ENCODE assay signal across 2 cellular contexts in the genomic region with DNA sequence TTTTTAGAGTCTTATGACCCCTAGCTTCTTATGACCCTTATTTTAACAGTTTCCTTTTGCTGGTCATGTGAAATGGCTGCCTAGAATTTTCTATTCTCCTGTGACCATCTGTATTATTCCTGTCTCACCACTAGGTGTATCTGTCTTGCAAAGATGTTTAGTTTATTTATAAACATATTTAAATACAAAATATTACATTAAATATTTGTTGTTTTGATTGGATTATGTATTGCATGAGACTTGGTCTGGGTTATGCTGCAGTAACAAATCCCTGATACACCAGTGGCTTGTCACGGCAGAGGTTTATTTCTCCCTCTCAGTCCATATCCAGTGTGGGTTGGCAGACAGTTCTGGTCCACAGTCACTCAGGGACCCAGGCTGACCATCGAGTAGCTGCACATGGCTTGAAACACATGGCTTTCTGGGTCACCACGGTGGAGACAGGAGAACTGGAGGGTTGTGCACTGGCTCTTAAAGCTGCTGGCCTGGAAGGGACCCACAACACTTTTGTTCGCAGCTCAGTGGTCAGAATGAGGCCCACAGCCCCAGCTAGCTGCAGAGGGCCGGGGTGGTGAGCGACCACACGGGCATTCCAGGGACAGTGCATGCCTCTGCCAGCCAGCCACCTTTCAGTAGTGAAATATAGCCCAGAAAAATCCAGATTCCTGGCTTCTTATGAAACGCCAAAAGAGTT.
TF ChIP-seq lines count a peak whose summit lies in the region.

No MANE protein-coding gene starts in this region.

TF ChIP-seq in IMR-90, 13 proteins besides CTCF, POLR2A, EP300 and RAD21:
- TF ChIP-seq BHLHE40 (IDR thresholded peaks at IDR 0.05; ENCODE audit: low read depth, low read length), result no peak
- no peak for TF ChIP-seq CHD1 (IDR thresholded peaks at IDR 0.05; ENCODE audit: low read depth, low read length)
- no peak for TF ChIP-seq SMC3 (IDR thresholded peaks at IDR 0.05; ENCODE audit: low read depth, low read length)
- TF ChIP-seq, protein P1, sequence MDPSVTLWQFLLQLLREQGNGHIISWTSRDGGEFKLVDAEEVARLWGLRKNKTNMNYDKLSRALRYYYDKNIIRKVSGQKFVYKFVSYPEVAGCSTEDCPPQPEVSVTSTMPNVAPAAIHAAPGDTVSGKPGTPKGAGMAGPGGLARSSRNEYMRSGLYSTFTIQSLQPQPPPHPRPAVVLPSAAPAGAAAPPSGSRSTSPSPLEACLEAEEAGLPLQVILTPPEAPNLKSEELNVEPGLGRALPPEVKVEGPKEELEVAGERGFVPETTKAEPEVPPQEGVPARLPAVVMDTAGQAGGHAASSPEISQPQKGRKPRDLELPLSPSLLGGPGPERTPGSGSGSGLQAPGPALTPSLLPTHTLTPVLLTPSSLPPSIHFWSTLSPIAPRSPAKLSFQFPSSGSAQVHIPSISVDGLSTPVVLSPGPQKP (IDR thresholded peaks at IDR 0.05; ENCODE audit: borderline replicate concordance, low read depth, low read length), result no peak
- TF ChIP-seq MXI1 (IDR thresholded peaks at IDR 0.05; ENCODE audit: borderline replicate concordance, low read depth, low read length), result no peak
- no peak for TF ChIP-seq MAZ (IDR thresholded peaks at IDR 0.05; ENCODE audit: borderline replicate concordance, low read depth, low read length)
- no peak for TF ChIP-seq MAFK (IDR thresholded peaks at IDR 0.05; ENCODE audit: low read depth, low read length)
- TF ChIP-seq RFX5 (IDR thresholded peaks at IDR 0.05; ENCODE audit: low read depth, low read length), result no peak
- no peak for TF ChIP-seq RCOR1 (IDR thresholded peaks at IDR 0.05; ENCODE audit: insufficient replicate concordance, low read length)
- no peak for TF ChIP-seq NFE2L2 (IDR thresholded peaks at IDR 0.05; ENCODE audit: low read depth, low read length)
- TF ChIP-seq, protein P2, sequence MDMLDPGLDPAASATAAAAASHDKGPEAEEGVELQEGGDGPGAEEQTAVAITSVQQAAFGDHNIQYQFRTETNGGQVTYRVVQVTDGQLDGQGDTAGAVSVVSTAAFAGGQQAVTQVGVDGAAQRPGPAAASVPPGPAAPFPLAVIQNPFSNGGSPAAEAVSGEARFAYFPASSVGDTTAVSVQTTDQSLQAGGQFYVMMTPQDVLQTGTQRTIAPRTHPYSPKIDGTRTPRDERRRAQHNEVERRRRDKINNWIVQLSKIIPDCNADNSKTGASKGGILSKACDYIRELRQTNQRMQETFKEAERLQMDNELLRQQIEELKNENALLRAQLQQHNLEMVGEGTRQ (IDR thresholded peaks at IDR 0.05; ENCODE audit: low read depth, low read length), result no peak
- TF ChIP-seq CEBPB (IDR thresholded peaks at IDR 0.05; ENCODE audit: low read depth, low read length), result no peak

TF ChIP-seq in H1, 55 proteins besides CTCF, POLR2A, EP300 and RAD21:
- no peak for TF ChIP-seq RXRA (IDR thresholded peaks at IDR 0.05; ENCODE audit: insufficient read depth, low read depth, low read length)
- no peak for TF ChIP-seq HDAC6 (IDR thresholded peaks at IDR 0.05; ENCODE audit: low read depth, low read length)
- no peak for TF ChIP-seq SP2 (IDR thresholded peaks at IDR 0.05; ENCODE audit: low read length)
- no peak for TF ChIP-seq NANOG (IDR thresholded peaks at IDR 0.05; ENCODE audit: insufficient read depth, low read depth, low read length, poor library complexity, severe bottlenecking)
- no peak for TF ChIP-seq NRF1 (IDR thresholded peaks at IDR 0.05; ENCODE audit: low read depth, low read length)
- no peak for TF ChIP-seq SIRT6 (IDR thresholded peaks at IDR 0.05; ENCODE audit: low read length)
- TF ChIP-seq SAP30 (IDR thresholded peaks at IDR 0.05; ENCODE audit: insufficient read depth, insufficient replicate concordance, low read length), result no peak
- no peak for TF ChIP-seq BRCA1 (IDR thresholded peaks at IDR 0.05; ENCODE audit: low read depth, low read length)
- no peak for TF ChIP-seq CBX8 (IDR thresholded peaks at IDR 0.05; ENCODE audit: borderline replicate concordance, low read depth, low read length)
- no peak for TF ChIP-seq SUZ12 (IDR thresholded peaks at IDR 0.05; ENCODE audit: low read length)
- TF ChIP-seq EZH2 (IDR thresholded peaks at IDR 0.05; ENCODE audit: low read depth, low read length, severe bottlenecking), result no peak
- no peak for TF ChIP-seq CHD1 (IDR thresholded peaks at IDR 0.05; ENCODE audit: low read depth, low read length)
- TF ChIP-seq YY1 (IDR thresholded peaks at IDR 0.05; ENCODE audit: low read depth, low read length), result no peak
- no peak for TF ChIP-seq POLR2AphosphoS5 (IDR thresholded peaks at IDR 0.05; ENCODE audit: low read depth, low read length)
